In genomic region chr11:65506770-65507485, GRCh38 we compare ENCODE assay signal across 1 cellular context.
TF ChIP-seq lines count a peak whose summit lies in the region.

No MANE protein-coding gene starts in this region.

TF ChIP-seq in HEK293, 187 proteins besides CTCF, POLR2A, EP300 and RAD21 (continued from another document):
- TF ChIP-seq REPIN1 (tag by site-specific recombination; IDR thresholded peaks at IDR 0.05; ENCODE audit: low read depth) (no peak), KLF17 (tag by site-specific recombination; IDR thresholded peaks at IDR 0.05) (peak; percentile 64), ZNF776 (tag by site-specific recombination; IDR thresholded peaks at IDR 0.05; ENCODE audit: borderline replicate concordance) (no peak), HIC1 (tag by site-specific recombination; IDR thresholded peaks at IDR 0.05) (peak; percentile 28; the same call in 1 of the 2 replicates), ZNF501 (tag by site-specific recombination; IDR thresholded peaks at IDR 0.05) (peak; percentile 32; the same call in 1 of the 2 replicates), OSR2 (tag by site-specific recombination; IDR thresholded peaks at IDR 0.05) (no peak), ZFP37 (tag by site-specific recombination; IDR thresholded peaks at IDR 0.05) (0 out of 2 replicates have a peak, but pooled peaks have one; percentile 33), GFI1B (tag by site-specific recombination; IDR thresholded peaks at IDR 0.05) (no peak), ZNF623 (tag by site-specific recombination; IDR thresholded peaks at IDR 0.05) (no peak; the same call in 1 of the 2 replicates), ZIC2 (tag by site-specific recombination; IDR thresholded peaks at IDR 0.05) (no peak), BCL11A (tag by site-specific recombination; IDR thresholded peaks at IDR 0.05; ENCODE audit: low read depth) (peak; percentile 95; the same call in 1 of the 2 replicates), PRDM1 (tag by site-specific recombination; IDR thresholded peaks at IDR 0.05) (no peak), ZNF629 (tag by site-specific recombination; IDR thresholded peaks at IDR 0.05) (no peak), ZNF391 (tag by site-specific recombination; IDR thresholded peaks at IDR 0.05; ENCODE audit: borderline replicate concordance, low read depth) (no peak), ZNF670 (tag by site-specific recombination; IDR thresholded peaks at IDR 0.05; ENCODE audit: low read depth) (no peak), ZNF202 (tag by site-specific recombination; IDR thresholded peaks at IDR 0.05; ENCODE audit: borderline replicate concordance) (no peak), ZNF544 (tag by site-specific recombination; IDR thresholded peaks at IDR 0.05) (no peak), SCRT1 (tag by site-specific recombination; IDR thresholded peaks at IDR 0.05; ENCODE audit: borderline replicate concordance) (peak; percentile 41; the same call in 1 of the 2 replicates), GLI4 (tag by site-specific recombination; IDR thresholded peaks at IDR 0.05) (no peak), ZNF157 (tag by site-specific recombination; IDR thresholded peaks at IDR 0.05) (no peak), KLF1 (tag by site-specific recombination; IDR thresholded peaks at IDR 0.05) (0 out of 2 replicates have a peak, but pooled peaks have one; percentile 8), ZNF148 (tag by site-specific recombination; IDR thresholded peaks at IDR 0.05; ENCODE audit: borderline replicate concordance) (no peak), ZBTB48 (tag by site-specific recombination; IDR thresholded peaks at IDR 0.05) (no peak), KLF8 (tag by site-specific recombination; IDR thresholded peaks at IDR 0.05) (peak; percentile 60; the same call in 1 of the 2 replicates), OVOL3 (tag by site-specific recombination; IDR thresholded peaks at IDR 0.05) (peak; percentile 31; the same call in 1 of the 2 replicates)
- TF ChIP-seq, protein P1, sequence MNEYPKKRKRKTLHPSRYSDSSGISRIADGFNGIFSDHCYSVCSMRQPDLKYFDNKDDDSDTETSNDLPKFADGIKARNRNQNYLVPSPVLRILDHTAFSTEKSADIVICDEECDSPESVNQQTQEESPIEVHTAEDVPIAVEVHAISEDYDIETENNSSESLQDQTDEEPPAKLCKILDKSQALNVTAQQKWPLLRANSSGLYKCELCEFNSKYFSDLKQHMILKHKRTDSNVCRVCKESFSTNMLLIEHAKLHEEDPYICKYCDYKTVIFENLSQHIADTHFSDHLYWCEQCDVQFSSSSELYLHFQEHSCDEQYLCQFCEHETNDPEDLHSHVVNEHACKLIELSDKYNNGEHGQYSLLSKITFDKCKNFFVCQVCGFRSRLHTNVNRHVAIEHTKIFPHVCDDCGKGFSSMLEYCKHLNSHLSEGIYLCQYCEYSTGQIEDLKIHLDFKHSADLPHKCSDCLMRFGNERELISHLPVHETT (tag by site-specific recombination; IDR thresholded peaks at IDR 0.05), result 0 out of 2 replicates have a peak, but pooled peaks have one; percentile 17
- TF ChIP-seq, protein P2, sequence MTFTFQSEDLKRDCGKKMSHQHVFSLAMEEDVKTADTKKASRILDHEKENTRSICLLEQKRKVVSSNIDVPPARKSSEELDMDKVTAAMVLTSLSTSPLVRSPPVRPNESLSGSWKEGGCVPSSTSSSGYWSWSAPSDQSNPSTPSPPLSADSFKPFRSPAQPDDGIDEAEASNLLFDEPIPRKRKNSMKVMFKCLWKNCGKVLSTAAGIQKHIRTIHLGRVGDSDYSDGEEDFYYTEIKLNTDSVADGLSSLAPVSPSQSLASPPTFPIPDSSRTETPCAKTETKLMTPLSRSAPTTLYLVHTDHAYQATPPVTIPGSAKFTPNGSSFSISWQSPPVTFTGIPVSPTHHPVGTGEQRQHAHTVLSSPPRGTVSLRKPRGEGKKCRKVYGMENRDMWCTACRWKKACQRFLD (tag by site-specific recombination; IDR thresholded peaks at IDR 0.05), result no peak
- TF ChIP-seq, protein P3, sequence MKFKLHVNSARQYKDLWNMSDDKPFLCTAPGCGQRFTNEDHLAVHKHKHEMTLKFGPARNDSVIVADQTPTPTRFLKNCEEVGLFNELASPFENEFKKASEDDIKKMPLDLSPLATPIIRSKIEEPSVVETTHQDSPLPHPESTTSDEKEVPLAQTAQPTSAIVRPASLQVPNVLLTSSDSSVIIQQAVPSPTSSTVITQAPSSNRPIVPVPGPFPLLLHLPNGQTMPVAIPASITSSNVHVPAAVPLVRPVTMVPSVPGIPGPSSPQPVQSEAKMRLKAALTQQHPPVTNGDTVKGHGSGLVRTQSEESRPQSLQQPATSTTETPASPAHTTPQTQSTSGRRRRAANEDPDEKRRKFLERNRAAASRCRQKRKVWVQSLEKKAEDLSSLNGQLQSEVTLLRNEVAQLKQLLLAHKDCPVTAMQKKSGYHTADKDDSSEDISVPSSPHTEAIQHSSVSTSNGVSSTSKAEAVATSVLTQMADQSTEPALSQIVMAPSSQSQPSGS (tag by site-specific recombination; IDR thresholded peaks at IDR 0.05; ENCODE audit: low read depth), result no peak
- TF ChIP-seq, protein P4, sequence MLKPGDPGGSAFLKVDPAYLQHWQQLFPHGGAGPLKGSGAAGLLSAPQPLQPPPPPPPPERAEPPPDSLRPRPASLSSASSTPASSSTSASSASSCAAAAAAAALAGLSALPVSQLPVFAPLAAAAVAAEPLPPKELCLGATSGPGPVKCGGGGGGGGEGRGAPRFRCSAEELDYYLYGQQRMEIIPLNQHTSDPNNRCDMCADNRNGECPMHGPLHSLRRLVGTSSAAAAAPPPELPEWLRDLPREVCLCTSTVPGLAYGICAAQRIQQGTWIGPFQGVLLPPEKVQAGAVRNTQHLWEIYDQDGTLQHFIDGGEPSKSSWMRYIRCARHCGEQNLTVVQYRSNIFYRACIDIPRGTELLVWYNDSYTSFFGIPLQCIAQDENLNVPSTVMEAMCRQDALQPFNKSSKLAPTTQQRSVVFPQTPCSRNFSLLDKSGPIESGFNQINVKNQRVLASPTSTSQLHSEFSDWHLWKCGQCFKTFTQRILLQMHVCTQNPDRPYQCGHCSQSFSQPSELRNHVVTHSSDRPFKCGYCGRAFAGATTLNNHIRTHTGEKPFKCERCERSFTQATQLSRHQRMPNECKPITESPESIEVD (tag by site-specific recombination; IDR thresholded peaks at IDR 0.05), result no peak
